8 cellular contexts compared by ENCODE assay signal in the genomic region with DNA sequence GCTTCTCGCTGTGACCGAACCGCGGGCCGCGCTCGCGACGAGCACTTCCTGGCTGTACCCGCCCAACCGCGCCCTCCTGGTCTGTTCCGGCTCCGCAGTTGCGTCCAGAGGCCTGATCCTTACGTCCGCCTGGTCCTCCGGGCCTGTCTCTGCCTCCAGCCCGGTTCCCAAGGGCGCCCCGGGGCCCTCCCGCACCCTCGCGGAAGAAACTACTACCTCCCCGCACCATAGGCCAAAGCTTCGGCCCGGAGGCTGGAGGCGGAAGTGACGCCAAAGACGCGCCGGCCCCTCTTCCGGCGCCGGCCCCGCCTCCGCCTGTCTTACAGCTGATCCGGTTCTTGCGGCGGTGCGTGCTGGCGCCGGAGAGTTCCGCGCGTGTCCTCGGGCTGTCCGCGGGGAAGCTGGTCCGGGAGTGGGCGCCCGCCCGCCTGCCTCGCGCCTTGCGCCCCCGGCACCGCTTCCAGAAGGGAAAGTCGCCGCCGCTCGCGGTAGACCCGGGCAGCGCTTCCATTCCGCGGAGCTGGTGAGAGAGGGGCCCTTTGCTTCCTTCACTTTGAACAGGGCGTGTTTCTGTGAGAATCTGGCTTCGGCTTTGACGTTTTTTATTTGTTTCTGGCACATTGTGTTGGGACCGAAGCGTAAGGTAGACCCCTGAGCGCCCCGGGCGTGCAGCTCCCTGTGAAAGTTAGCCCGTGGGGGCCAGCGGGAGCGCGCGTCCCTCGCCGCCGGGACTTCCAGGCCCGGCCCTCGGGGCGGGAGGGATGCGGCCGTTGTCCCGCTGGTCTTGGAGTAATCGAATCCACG. TPM values are rescaled to one million over a fixed set of nuclear protein-coding genes. Genes with fewer than 3 reads are reported as not detected.
DNase-seq lines count a peak whose midpoint lies in the region; ATAC-seq and TF ChIP-seq lines count a peak whose summit lies in the region.

A gene (plus strand): TSS at position 316 of the 804 bp plus-strand sequence. CDS start 3,425 bp downstream, outside the sequence.

- H3K36me3 Mint-ChIP-seq in neural crest cell (ENCODE audit: low read depth) = peaks cover 2% of the 10 kb centered on the region

- DNase-seq in DMS 273 treated with DMSO at 0.1 percent for 48 hours (lab: John Stamatoyannopoulos, UW) (peak; percentile 59), HuH-7 (ENCODE audit: low spot score) (peak; percentile 98), activated gamma-delta T cell (lab: John Stamatoyannopoulos, UW) (peak; percentile 70), fibroblast of villous mesenchyme (ENCODE audit: low read depth) (peak; percentile 87), neural crest cell (ENCODE audit: low read depth, low spot score) (peak; percentile 57)
- peak; percentile 76 to 81 for DNase-seq in stimulated activated naive CD8-positive, alpha-beta T cell treated with anti-CD3 and anti-CD28 coated beads, Interleukin-15, amount 100 ng/mL, for 72 hours

- peak within 1 kb of the TSS; percentile 80 for H3K4me3 Mint-ChIP-seq in neural crest cell
- peak within 1 kb of the TSS; percentile 95 to 97 for H3K4me3 Mint-ChIP-seq in stimulated activated naive CD8-positive, alpha-beta T cell treated with anti-CD3 and anti-CD28 coated beads, Interleukin-15, amount 100 ng/mL, for 72 hours

- no peaks in the 10 kb centered on the region for H3K9me3 Mint-ChIP-seq in neural crest cell
- H3K9me3 Mint-ChIP-seq in stimulated activated naive CD8-positive, alpha-beta T cell treated with anti-CD3 and anti-CD28 coated beads, Interleukin-15, amount 100 ng/mL, for 72 hours = no peaks in the 10 kb centered on the region

- peak within 1 kb of the TSS; percentile 63 for H3K27ac Mint-ChIP-seq in neural crest cell (ENCODE audit: unreplicated experiment)
- H3K27ac Mint-ChIP-seq in stimulated activated naive CD8-positive, alpha-beta T cell treated with anti-CD3 and anti-CD28 coated beads, Interleukin-15, amount 100 ng/mL, for 72 hours = peak within 1 kb of the TSS; percentile 67 to 93

- H3K27me3 Mint-ChIP-seq in neural crest cell (ENCODE audit: low read depth) = no peaks in the 10 kb centered on the region
- H3K27me3 Mint-ChIP-seq in stimulated activated naive CD8-positive, alpha-beta T cell treated with anti-CD3 and anti-CD28 coated beads, Interleukin-15, amount 100 ng/mL, for 72 hours = no peaks in the 10 kb centered on the region

- H3K4me3 ChIP-seq in fibroblast of villous mesenchyme (ENCODE audit: low read depth, low read length) = peak within 1 kb of the TSS; percentile 97

- TF ChIP-seq CTCF in fibroblast of villous mesenchyme (IDR thresholded peaks at IDR 0.05; ENCODE audit: insufficient read depth, low read depth, low read length) (no peak), neural crest cell (conservative IDR thresholded peaks at IDR 0.05) (no peak)

- peak; percentile 82 for ATAC-seq in GM21423 (IDR thresholded peaks at IDR 0.05; ENCODE audit: unreplicated experiment)
- ATAC-seq in stimulated activated naive CD8-positive, alpha-beta T cell treated with anti-CD3 and anti-CD28 coated beads, Interleukin-15, amount 100 ng/mL, for 72 hours = peak; percentile 93

- peaks cover 14% of the 10 kb centered on the region for H3K4me1 Mint-ChIP-seq in neural crest cell
- H3K4me1 Mint-ChIP-seq in stimulated activated naive CD8-positive, alpha-beta T cell treated with anti-CD3 and anti-CD28 coated beads, Interleukin-15, amount 100 ng/mL, for 72 hours = peaks cover 18% of the 10 kb centered on the region

- TF ChIP-seq POLR2A in Raji (IDR thresholded peaks at IDR 0.05; ENCODE audit: insufficient read depth, low read depth, low read length) = peak; percentile 83

RNA-seq across cellular contexts. Expression of the gene that starts here (rescaled TPM):
- total RNA-seq in fibroblast of villous mesenchyme = 8.7 and 16.4 TPM in 2 replicates
- 13.7 and 15.5 TPM in 2 replicates for total RNA-seq in neural crest cell

Comparison
In these comparisons a context has a peak if more than half of its experiments do, and no peak if none do; other contexts are left out.
1. Peak in every context shown above with its lines: DNase-seq, ATAC-seq and H3K4me3 ChIP-seq.